ENCODE assay signal across 8 cellular contexts in genomic region chr4:189124149-189124758, GRCh38.
DNase-seq lines count a peak whose midpoint lies in the region; ATAC-seq and TF ChIP-seq lines count a peak whose summit lies in the region.

No MANE protein-coding gene starts in this region.

- TF ChIP-seq CTCF in PC-3 (conservative IDR thresholded peaks at IDR 0.05; ENCODE audit: low read depth, low read length) (peak; percentile 73), fibroblast of villous mesenchyme (IDR thresholded peaks at IDR 0.05; ENCODE audit: insufficient read depth, low read depth, low read length) (peak; percentile 85)

- H3K9me3 Mint-ChIP-seq in activated naive CD4-positive, alpha-beta T cell treated with anti-CD3 and anti-CD28 coated beads, Interleukin-2, amount 50 U/mL, for 72 hours: peaks cover 10 to 34% of the 10 kb centered on the region in 2 donors

- no peak overlapping the region for H3K4me3 ChIP-seq in H7 (ENCODE audit: insufficient read depth, low read depth, low read length)
- H3K4me3 ChIP-seq in PC-3 (ENCODE audit: low read length): no peak overlapping the region
- H3K4me3 ChIP-seq in fibroblast of villous mesenchyme (ENCODE audit: low read depth, low read length): no peak overlapping the region

- H2AFZ ChIP-seq in PC-3 (ENCODE audit: low read length): no peak overlapping the region

- no TSS peak for BruUV-seq in PC-3 (replicated peaks; lab: Mats Ljungman, UMichigan)

- intact Hi-C loops in PC-3 (cut with micrococcal nuclease): loop anchor here (10.0 kb wide), 1 partner anchor 149 kb away; no protein-coding TSS in a partner anchor

- POLR2A ChIA-PET in PC-3 (lab: Charles Lee; ENCODE audit: unreplicated experiment): no interaction called here

- no peaks in the 10 kb centered on the region for H3K36me3 ChIP-seq in H7 (replicated peaks; ENCODE audit: control insufficient read depth, insufficient read depth, low read length)
- H3K36me3 ChIP-seq in PC-3 (ENCODE audit: low read depth, low read length): no peaks in the 10 kb centered on the region

- no peak overlapping the region for H3K9ac ChIP-seq in PC-3 (ENCODE audit: low read length)

- DNase-seq in H7 (peak; percentile 36), PC-3 (peak; percentile 47), fibroblast of villous mesenchyme (ENCODE audit: low read depth) (peak; percentile 60), renal cortical epithelial cell (ENCODE audit: low read depth) (peak; percentile 31), NCI-H2171 (lab: John Stamatoyannopoulos, UW) (no peak), NCI-H187 treated with DMSO at 0.1 percent for 48 hours (lab: John Stamatoyannopoulos, UW) (no peak), T-helper 1 cell (no peak)
- DNase-seq in activated naive CD4-positive, alpha-beta T cell treated with anti-CD3 and anti-CD28 coated beads, Interleukin-2, amount 50 U/mL, for 72 hours (ENCODE audit: low spot score in 2 of 2): no peak

- no peaks in the 10 kb centered on the region for H3K9me3 ChIP-seq in PC-3 (ENCODE audit: low read length)

- no peaks in the 10 kb centered on the region for H3K9me2 ChIP-seq in PC-3 (replicated peaks; ENCODE audit: low read length)

- H3K27ac ChIP-seq in PC-3 (ENCODE audit: low read length): no peak overlapping the region

- H3K79me2 ChIP-seq in PC-3 (ENCODE audit: low read length): no peaks in the 10 kb centered on the region

- H3K27me3 ChIP-seq in H7 (ENCODE audit: control insufficient read depth, insufficient read depth, low read length) (no peaks in the 10 kb centered on the region), PC-3 (ENCODE audit: low read length) (no peaks in the 10 kb centered on the region)

- CTCF ChIA-PET in PC-3 (lab: Charles Lee): no interaction called here

- peaks cover 0 to 7% of the 10 kb centered on the region in 2 donors for H3K36me3 Mint-ChIP-seq in activated naive CD4-positive, alpha-beta T cell treated with anti-CD3 and anti-CD28 coated beads, Interleukin-2, amount 50 U/mL, for 72 hours

- peak overlapping the region; percentile 27 for H3K4me2 ChIP-seq in PC-3 (ENCODE audit: low read length)

- H3F3A ChIP-seq in PC-3 (ENCODE audit: low read length, unreplicated experiment): no peaks in the 10 kb centered on the region

- no peak overlapping the region for H3K27ac Mint-ChIP-seq in activated naive CD4-positive, alpha-beta T cell treated with anti-CD3 and anti-CD28 coated beads, Interleukin-2, amount 50 U/mL, for 72 hours

- H4K20me1 ChIP-seq in PC-3 (ENCODE audit: low read length): no peaks in the 10 kb centered on the region

- no peaks in the 10 kb centered on the region for H3K4me1 ChIP-seq in PC-3 (ENCODE audit: insufficient read depth, low read length)

- no peak for ATAC-seq in PC-3
- ATAC-seq in activated naive CD4-positive, alpha-beta T cell treated with anti-CD3 and anti-CD28 coated beads, Interleukin-2, amount 50 U/mL, for 72 hours: no peak

Comparison
In these comparisons a context has a peak if more than half of its experiments do, and no peak if none do; other contexts are left out.
1. DNase-seq: peak in H7 (single experiment), PC-3 (single experiment), fibroblast of villous mesenchyme (single experiment) and renal cortical epithelial cell (single experiment); none in activated naive CD4-positive, alpha-beta T cell treated with anti-CD3 and anti-CD28 coated beads, Interleukin-2, amount 50 U/mL, for 72 hours (0 of 2), NCI-H2171 (single experiment), NCI-H187 treated with DMSO at 0.1 percent for 48 hours (single experiment) and T-helper 1 cell (0 of 5).